2 cellular contexts compared by ENCODE assay signal in the genomic region with DNA sequence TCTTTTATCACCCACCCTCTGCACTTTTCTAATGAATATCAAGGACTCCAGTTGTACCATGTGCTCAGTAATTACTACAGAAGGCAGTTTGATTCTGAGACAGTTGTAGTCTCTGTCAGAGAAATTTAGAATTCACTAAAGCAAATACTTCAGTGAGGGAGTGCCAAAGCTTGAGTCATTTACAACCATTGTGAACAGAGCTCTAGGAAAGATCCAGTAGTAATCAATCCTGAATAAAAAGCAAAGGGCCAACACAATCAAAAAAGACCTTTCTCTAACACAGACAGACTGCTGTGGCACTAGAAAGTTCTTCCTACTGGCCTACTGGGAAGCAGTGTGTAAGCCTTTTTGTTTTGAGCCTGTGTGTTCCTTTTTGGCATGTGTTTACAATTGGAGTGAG.
TF ChIP-seq lines count a peak whose summit lies in the region.

No MANE protein-coding gene starts in this region.

TF ChIP-seq in GM23338, 12 proteins besides CTCF, POLR2A, EP300 and RAD21 (continued from another document):
- TF ChIP-seq REST (IDR thresholded peaks at IDR 0.05; ENCODE audit: unreplicated experiment), result no peak
- TF ChIP-seq STAT1 (IDR thresholded peaks at IDR 0.05; ENCODE audit: unreplicated experiment), result no peak
- TF ChIP-seq ZNF114 (CRISPR knock-in tag; IDR thresholded peaks at IDR 0.05), result no peak
- no peak for TF ChIP-seq POLR2AphosphoS5 (IDR thresholded peaks at IDR 0.05; ENCODE audit: low read depth)
- TF ChIP-seq, protein P1, sequence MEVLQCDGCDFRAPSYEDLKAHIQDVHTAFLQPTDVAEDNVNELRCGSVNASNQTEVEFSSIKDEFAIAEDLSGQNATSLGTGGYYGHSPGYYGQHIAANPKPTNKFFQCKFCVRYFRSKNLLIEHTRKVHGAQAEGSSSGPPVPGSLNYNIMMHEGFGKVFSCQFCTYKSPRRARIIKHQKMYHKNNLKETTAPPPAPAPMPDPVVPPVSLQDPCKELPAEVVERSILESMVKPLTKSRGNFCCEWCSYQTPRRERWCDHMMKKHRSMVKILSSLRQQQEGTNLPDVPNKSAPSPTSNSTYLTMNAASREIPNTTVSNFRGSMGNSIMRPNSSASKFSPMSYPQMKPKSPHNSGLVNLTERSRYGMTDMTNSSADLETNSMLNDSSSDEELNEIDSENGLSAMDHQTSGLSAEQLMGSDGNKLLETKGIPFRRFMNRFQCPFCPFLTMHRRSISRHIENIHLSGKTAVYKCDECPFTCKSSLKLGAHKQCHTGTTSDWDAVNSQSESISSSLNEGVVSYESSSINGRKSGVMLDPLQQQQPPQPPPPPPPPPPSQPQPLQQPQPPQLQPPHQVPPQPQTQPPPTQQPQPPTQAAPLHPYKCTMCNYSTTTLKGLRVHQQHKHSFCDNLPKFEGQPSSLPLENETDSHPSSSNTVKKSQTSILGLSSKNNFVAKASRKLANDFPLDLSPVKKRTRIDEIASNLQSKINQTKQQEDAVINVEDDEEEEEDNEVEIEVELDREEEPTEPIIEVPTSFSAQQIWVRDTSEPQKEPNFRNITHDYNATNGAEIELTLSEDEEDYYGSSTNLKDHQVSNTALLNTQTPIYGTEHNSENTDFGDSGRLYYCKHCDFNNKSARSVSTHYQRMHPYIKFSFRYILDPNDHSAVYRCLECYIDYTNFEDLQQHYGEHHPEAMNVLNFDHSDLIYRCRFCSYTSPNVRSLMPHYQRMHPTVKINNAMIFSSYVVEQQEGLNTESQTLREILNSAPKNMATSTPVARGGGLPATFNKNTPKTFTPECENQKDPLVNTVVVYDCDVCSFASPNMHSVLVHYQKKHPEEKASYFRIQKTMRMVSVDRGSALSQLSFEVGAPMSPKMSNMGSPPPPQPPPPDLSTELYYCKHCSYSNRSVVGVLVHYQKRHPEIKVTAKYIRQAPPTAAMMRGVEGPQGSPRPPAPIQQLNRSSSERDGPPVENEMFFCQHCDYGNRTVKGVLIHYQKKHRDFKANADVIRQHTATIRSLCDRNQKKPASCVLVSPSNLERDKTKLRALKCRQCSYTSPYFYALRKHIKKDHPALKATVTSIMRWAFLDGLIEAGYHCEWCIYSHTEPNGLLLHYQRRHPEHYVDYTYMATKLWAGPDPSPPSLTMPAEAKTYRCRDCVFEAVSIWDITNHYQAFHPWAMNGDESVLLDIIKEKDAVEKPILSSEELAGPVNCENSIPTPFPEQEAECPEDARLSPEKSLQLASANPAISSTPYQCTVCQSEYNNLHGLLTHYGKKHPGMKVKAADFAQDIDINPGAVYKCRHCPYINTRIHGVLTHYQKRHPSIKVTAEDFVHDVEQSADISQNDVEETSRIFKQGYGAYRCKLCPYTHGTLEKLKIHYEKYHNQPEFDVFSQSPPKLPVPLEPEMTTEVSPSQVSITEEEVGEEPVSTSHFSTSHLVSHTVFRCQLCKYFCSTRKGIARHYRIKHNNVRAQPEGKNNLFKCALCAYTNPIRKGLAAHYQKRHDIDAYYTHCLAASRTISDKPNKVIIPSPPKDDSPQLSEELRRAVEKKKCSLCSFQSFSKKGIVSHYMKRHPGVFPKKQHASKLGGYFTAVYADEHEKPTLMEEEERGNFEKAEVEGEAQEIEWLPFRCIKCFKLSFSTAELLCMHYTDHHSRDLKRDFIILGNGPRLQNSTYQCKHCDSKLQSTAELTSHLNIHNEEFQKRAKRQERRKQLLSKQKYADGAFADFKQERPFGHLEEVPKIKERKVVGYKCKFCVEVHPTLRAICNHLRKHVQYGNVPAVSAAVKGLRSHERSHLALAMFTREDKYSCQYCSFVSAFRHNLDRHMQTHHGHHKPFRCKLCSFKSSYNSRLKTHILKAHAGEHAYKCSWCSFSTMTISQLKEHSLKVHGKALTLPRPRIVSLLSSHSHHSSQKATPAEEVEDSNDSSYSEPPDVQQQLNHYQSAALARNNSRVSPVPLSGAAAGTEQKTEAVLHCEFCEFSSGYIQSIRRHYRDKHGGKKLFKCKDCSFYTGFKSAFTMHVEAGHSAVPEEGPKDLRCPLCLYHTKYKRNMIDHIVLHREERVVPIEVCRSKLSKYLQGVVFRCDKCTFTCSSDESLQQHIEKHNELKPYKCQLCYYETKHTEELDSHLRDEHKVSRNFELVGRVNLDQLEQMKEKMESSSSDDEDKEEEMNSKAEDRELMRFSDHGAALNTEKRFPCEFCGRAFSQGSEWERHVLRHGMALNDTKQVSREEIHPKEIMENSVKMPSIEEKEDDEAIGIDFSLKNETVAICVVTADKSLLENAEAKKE (CRISPR knock-in tag; IDR thresholded peaks at IDR 0.05), result no peak
- TF ChIP-seq ETS1 (IDR thresholded peaks at IDR 0.05), result no peak
- TF ChIP-seq NANOG (IDR thresholded peaks at IDR 0.05; ENCODE audit: borderline replicate concordance), result no peak
- no peak for TF ChIP-seq EZH2 (IDR thresholded peaks at IDR 0.05; ENCODE audit: low read depth, unreplicated experiment)
- no peak for TF ChIP-seq CREB1 (CRISPR knock-in tag; IDR thresholded peaks at IDR 0.05; ENCODE audit: low read depth)
- TF ChIP-seq EZH2phosphoT487 (IDR thresholded peaks at IDR 0.05; ENCODE audit: unreplicated experiment), result no peak

TF ChIP-seq in SK-N-SH treated with all-trans-retinoic acid at 6 μM for 48 hours, 23 proteins besides CTCF, POLR2A, EP300 and RAD21 (continued from another document):
- TF ChIP-seq, protein P2, sequence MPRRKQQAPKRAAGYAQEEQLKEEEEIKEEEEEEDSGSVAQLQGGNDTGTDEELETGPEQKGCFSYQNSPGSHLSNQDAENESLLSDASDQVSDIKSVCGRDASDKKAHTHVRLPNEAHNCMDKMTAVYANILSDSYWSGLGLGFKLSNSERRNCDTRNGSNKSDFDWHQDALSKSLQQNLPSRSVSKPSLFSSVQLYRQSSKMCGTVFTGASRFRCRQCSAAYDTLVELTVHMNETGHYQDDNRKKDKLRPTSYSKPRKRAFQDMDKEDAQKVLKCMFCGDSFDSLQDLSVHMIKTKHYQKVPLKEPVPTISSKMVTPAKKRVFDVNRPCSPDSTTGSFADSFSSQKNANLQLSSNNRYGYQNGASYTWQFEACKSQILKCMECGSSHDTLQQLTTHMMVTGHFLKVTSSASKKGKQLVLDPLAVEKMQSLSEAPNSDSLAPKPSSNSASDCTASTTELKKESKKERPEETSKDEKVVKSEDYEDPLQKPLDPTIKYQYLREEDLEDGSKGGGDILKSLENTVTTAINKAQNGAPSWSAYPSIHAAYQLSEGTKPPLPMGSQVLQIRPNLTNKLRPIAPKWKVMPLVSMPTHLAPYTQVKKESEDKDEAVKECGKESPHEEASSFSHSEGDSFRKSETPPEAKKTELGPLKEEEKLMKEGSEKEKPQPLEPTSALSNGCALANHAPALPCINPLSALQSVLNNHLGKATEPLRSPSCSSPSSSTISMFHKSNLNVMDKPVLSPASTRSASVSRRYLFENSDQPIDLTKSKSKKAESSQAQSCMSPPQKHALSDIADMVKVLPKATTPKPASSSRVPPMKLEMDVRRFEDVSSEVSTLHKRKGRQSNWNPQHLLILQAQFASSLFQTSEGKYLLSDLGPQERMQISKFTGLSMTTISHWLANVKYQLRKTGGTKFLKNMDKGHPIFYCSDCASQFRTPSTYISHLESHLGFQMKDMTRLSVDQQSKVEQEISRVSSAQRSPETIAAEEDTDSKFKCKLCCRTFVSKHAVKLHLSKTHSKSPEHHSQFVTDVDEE (CRISPR knock-in tag; IDR thresholded peaks at IDR 0.05), result no peak
